ENCODE assay signal across 18 cellular contexts in the genomic region with DNA sequence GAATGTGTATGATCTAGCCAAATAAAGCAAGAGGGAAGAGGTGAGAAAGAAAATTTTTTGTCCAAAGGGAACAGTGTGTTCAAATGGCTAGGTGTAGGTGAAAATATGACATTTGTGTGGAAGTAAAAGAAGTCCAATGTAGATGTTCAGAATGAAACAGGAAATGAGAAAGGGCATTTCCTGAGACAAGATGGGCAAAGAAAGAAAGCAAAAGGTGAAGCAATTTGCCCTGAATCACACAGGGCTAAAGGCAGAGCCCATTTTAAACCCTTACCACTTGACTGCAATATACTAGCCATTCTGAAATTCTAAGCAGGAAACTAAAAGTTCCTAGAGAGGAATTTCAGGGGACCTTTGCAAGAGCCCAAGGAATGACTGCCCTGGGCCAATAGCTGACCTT.
"Had no signal": no experiment of that assay in that cellular context is flagged by ENCODE, and none has a peak within 500 bp of the region (broad histone marks: within the 10 kb centered on the region; RNA-seq: fewer than 3 reads in every experiment).

No MANE protein-coding gene starts in this region.

- H3K4me3 Mint-ChIP-seq: activated B cell treated with CpG ODN at 0.5 μM for 24 hours; activated CD4-positive, alpha-beta memory T cell treated with anti-CD3 and anti-CD28 coated beads, Interleukin-2, amount 10 ng/mL, durations not matched to agents 7 days and 5 days; activated naive CD4-positive, alpha-beta T cell treated with anti-CD3 and anti-CD28 coated beads, Interleukin-2, amount 10 ng/mL, durations not matched to agents 7 days and 5 days; activated T-cell treated with anti-CD3 and anti-CD28 coated beads, Interleukin-2, amount 50 U/mL, for 24 hours; neural crest cell; stimulated activated naive CD8-positive, alpha-beta T cell treated with anti-CD3 and anti-CD28 coated beads, Interleukin-15, Interleukin-2, amounts not matched to agents 100 ng/mL and 50 ng/mL, for 24 hours; type B pancreatic cell had no signal

- H3K4me1 Mint-ChIP-seq: neural crest cell had no signal

- H3K27me3 Mint-ChIP-seq: activated B cell treated with CpG ODN at 0.5 μM for 24 hours; activated CD4-positive, alpha-beta memory T cell treated with anti-CD3 and anti-CD28 coated beads, Interleukin-2, amount 10 ng/mL, durations not matched to agents 7 days and 5 days; activated naive CD4-positive, alpha-beta T cell treated with anti-CD3 and anti-CD28 coated beads, Interleukin-2, amount 10 ng/mL, durations not matched to agents 7 days and 5 days; activated T-cell treated with anti-CD3 and anti-CD28 coated beads, Interleukin-2, amount 50 U/mL, for 24 hours; progenitor cell of endocrine pancreas; stimulated activated naive CD8-positive, alpha-beta T cell treated with anti-CD3 and anti-CD28 coated beads, Interleukin-15, Interleukin-2, amounts not matched to agents 100 ng/mL and 50 ng/mL, for 24 hours; type B pancreatic cell had no signal

- H3K27ac ChIP-seq: ascending aorta, breast epithelium, esophagus muscularis mucosa, gastroesophageal sphincter, heart left ventricle, left lung, right atrium auricular region, suprapubic skin had no signal

- H3K9me3 Mint-ChIP-seq: stimulated activated naive CD8-positive, alpha-beta T cell treated with anti-CD3 and anti-CD28 coated beads, Interleukin-15, Interleukin-2, amounts not matched to agents 100 ng/mL and 50 ng/mL, for 24 hours; type B pancreatic cell had no signal

- H3K4me3 ChIP-seq: ascending aorta, breast epithelium, esophagus muscularis mucosa, gastroesophageal sphincter, heart left ventricle, left lung, right atrium auricular region, suprapubic skin had no signal

- H3K36me3 ChIP-seq: breast epithelium, right atrium auricular region had no signal

- ATAC-seq: gastroesophageal sphincter, heart left ventricle, left lung had no signal

- H3K9me3 ChIP-seq: ascending aorta, breast epithelium, esophagus muscularis mucosa, gastroesophageal sphincter, left lung, right atrium auricular region, suprapubic skin had no signal

- H3K27me3 ChIP-seq: ascending aorta, breast epithelium, esophagus muscularis mucosa, gastroesophageal sphincter, heart left ventricle, left lung, right atrium auricular region, suprapubic skin had no signal

- H3K4me1 ChIP-seq: ascending aorta, breast epithelium, left lung, suprapubic skin had no signal

- H3K27ac Mint-ChIP-seq: activated B cell treated with CpG ODN at 0.5 μM for 24 hours; activated CD4-positive, alpha-beta memory T cell treated with anti-CD3 and anti-CD28 coated beads, Interleukin-2, amount 10 ng/mL, durations not matched to agents 7 days and 5 days; activated naive CD4-positive, alpha-beta T cell treated with anti-CD3 and anti-CD28 coated beads, Interleukin-2, amount 10 ng/mL, durations not matched to agents 7 days and 5 days; activated T-cell treated with anti-CD3 and anti-CD28 coated beads, Interleukin-2, amount 50 U/mL, for 24 hours; progenitor cell of endocrine pancreas; stimulated activated naive CD8-positive, alpha-beta T cell treated with anti-CD3 and anti-CD28 coated beads, Interleukin-15, Interleukin-2, amounts not matched to agents 100 ng/mL and 50 ng/mL, for 24 hours; type B pancreatic cell had no signal

- DNase-seq: activated B cell treated with CpG ODN at 0.5 μM for 24 hours; activated CD4-positive, alpha-beta memory T cell treated with anti-CD3 and anti-CD28 coated beads, Interleukin-2, amount 10 ng/mL, durations not matched to agents 7 days and 5 days; activated CD4-positive, alpha-beta T cell treated with anti-CD3 and anti-CD28 coated beads for 4 hours; activated naive CD4-positive, alpha-beta T cell treated with anti-CD3 and anti-CD28 coated beads, Interleukin-2, amount 10 ng/mL, durations not matched to agents 7 days and 5 days; activated T-cell treated with anti-CD3 and anti-CD28 coated beads, Interleukin-2, amount 50 U/mL, for 24 hours; effector CD8-positive, alpha-beta T cell; heart left ventricle; left lung had no signal
